8 cellular contexts compared by ENCODE assay signal in genomic region chr10:59906417-59907202, GRCh38. TPM values are rescaled to one million over a fixed set of nuclear protein-coding genes. Genes with fewer than 3 reads are reported as not detected.
DNase-seq lines count a peak whose midpoint lies in the region; ATAC-seq and TF ChIP-seq lines count a peak whose summit lies in the region.

TSS of gene CCDC6 (minus strand) at chr10:59906556. CDS start at chr10:59906424, 132 bp downstream.

- H3K36me3 Mint-ChIP-seq in activated CD4-positive, alpha-beta T cell treated with anti-CD3 and anti-CD28 coated beads for 36 hours (ENCODE audit: low read depth), result peaks cover 30% of the 10 kb centered on the region

- peak within 1 kb of the TSS; percentile 97 for H3K4me3 Mint-ChIP-seq in activated CD4-positive, alpha-beta T cell treated with anti-CD3 and anti-CD28 coated beads for 36 hours

- H3K27me3 ChIP-seq in BJ (ENCODE audit: control insufficient read depth, insufficient read depth, low read length), result no peaks in the 10 kb centered on the region

- H3K36me3 ChIP-seq in BJ (ENCODE audit: control insufficient read depth, insufficient read depth, low read length), result no peaks in the 10 kb centered on the region

- POLR2A ChIA-PET in BJ (lab: Charles Lee), result no interaction called here
- POLR2A ChIA-PET in activated CD4-positive, alpha-beta T cell treated with anti-CD3 and anti-CD28 coated beads for 36 hours (lab: Charles Lee), result interaction anchor here (0.7 to 2.7 kb wide), 5 partner anchors 19 to 197 kb away, joined by 3 to 11 read pairs (median 7); partner anchors contain the start of gene SLC16A9

- CTCF ChIA-PET in BJ (lab: Yijun Ruan, JAX), result interaction anchor here (0.6 to 2.1 kb wide), 18 partner anchors 8 to 280 kb away, joined by 3 to 10 read pairs (median 4); no protein-coding TSS in a partner anchor
- CTCF ChIA-PET in activated CD4-positive, alpha-beta T cell treated with anti-CD3 and anti-CD28 coated beads for 36 hours (lab: Charles Lee), result interaction anchor here (0.6 to 2.7 kb wide), 14 partner anchors 25 to 281 kb away, joined by 3 to 18 read pairs (median 4); no protein-coding TSS in a partner anchor

- H3K4me1 Mint-ChIP-seq in activated CD4-positive, alpha-beta T cell treated with anti-CD3 and anti-CD28 coated beads for 36 hours, result peaks cover 64% of the 10 kb centered on the region

- H3K27ac Mint-ChIP-seq in activated CD4-positive, alpha-beta T cell treated with anti-CD3 and anti-CD28 coated beads for 36 hours, result peak within 1 kb of the TSS; percentile 99

- ATAC-seq in HG03442 (IDR thresholded peaks at IDR 0.05; ENCODE audit: unreplicated experiment), result peak; percentile 76
- peak; percentile 82 for ATAC-seq in activated CD4-positive, alpha-beta T cell treated with anti-CD3 and anti-CD28 coated beads for 36 hours
- peak; percentile 83 for ATAC-seq in left colon

- intact Hi-C loops in activated CD4-positive, alpha-beta T cell treated with anti-CD3 and anti-CD28 coated beads for 36 hours (cut with DNase I, micrococcal nuclease), result loop anchor here (1.0 to 10.0 kb wide), 16 partner anchors 41 to 1996 kb away; partner anchors contain the start of genes SLC16A9 (in 2 of the 2), ARID5B (in 1 of the 2), CISD1 (in 1 of the 2) and IPMK (in 1 of the 2)
- intact Hi-C loops in left colon (cut with DNase I, micrococcal nuclease), result loop anchor here in 1 of 2 donors (10.0 kb wide), 2 partner anchors 72 to 138 kb away; no protein-coding TSS in a partner anchor

- DNase-seq in BJ (ENCODE audit: low read depth) (peak; percentile 55), GM19238 (ENCODE audit: insufficient read length, low spot score) (peak; percentile 66), NCI-H510A treated with DMSO at 0.1 percent for 48 hours (lab: John Stamatoyannopoulos, UW) (peak; percentile 84), choroid plexus epithelial cell (ENCODE audit: low read depth) (peak; percentile 93), left colon (peak; percentile 94 to 96)
- DNase-seq in activated CD4-positive, alpha-beta T cell treated with anti-CD3 and anti-CD28 coated beads for 36 hours, result peak; percentile 97
- DNase-seq in stimulated activated CD4-positive, alpha-beta T cell treated with anti-CD3 and anti-CD28 coated beads, Interleukin-1b, Interleukin-23, amount 100 ng/mL, for 48 hours, result peak; percentile 95

- H3K9me3 Mint-ChIP-seq in activated CD4-positive, alpha-beta T cell treated with anti-CD3 and anti-CD28 coated beads for 36 hours (ENCODE audit: low read depth), result no peaks in the 10 kb centered on the region

- H3K27me3 Mint-ChIP-seq in activated CD4-positive, alpha-beta T cell treated with anti-CD3 and anti-CD28 coated beads for 36 hours, result no peaks in the 10 kb centered on the region

- H3K4me3 ChIP-seq in BJ (ENCODE audit: low read depth, low read length) (peak within 1 kb of the TSS; percentile 94), choroid plexus epithelial cell (ENCODE audit: low read depth, low read length) (peak within 1 kb of the TSS; percentile 87)

- TF ChIP-seq CTCF in BJ (IDR thresholded peaks at IDR 0.05; ENCODE audit: insufficient read depth, low read depth, low read length) (peak; percentile 75), choroid plexus epithelial cell (conservative IDR thresholded peaks at IDR 0.05; ENCODE audit: low read depth, low read length) (peak; percentile 69)

RNA-seq across cellular contexts. Expression of gene CCDC6, which starts in this region (rescaled TPM):
- polyA plus RNA-seq in BJ (2011; rRNA removed), result 17.2 and 28.4 TPM in 2 replicates
- polyA minus RNA-seq in BJ (2011; rRNA and poly(A)+ RNA removed), result 35.7 and 40.5 TPM in 2 replicates
- total RNA-seq in activated CD4-positive, alpha-beta T cell treated with anti-CD3 and anti-CD28 coated beads for 36 hours, result 10 to 100 TPM; 49.7 to 53.0 TPM
- total RNA-seq in left colon, result 10 to 100 TPM; 54.9 to 60.7 TPM

Comparison
In these comparisons a context has a peak if more than half of its experiments do, and no peak if none do; other contexts are left out.
1. Peak in every context shown above with its lines: DNase-seq, ATAC-seq and H3K4me3 ChIP-seq.